In the genomic region with DNA sequence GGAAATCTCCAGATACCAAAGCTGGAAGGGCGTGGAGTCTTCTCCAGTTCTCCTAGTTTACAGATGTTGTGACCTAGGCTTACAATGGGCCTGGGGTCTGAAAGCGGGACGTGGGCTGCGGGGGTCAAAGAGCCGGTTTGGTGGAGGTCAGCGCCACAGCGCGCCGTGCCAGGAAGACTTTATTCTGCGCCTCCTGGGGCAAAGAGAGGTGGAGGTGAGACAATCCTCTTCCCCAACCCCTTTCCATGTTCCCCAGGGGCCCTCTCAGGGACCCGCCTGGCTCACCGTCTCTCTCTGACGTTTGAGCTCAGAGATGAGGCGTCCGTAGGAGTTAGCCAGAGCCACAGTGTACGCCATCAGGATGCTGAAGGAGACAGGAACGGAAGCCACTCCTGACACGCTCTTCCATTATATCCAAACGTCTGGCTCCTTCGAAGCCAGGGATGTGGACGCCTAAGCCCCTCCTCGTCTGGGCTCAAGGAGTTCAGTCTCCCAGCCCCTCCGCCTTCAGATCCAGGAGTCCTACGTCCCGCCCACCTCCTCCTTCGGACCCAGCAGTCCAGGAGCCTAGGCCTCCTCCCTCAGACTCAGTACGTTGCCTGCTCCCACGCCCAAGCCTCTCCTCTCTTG, we compare ENCODE assay signal across 9 cellular contexts. TPM values are rescaled to one million over a fixed set of nuclear protein-coding genes. Genes with fewer than 3 reads are reported as not detected.
DNase-seq lines count a peak whose midpoint lies in the region; ATAC-seq, FAIRE-seq and TF ChIP-seq lines count a peak whose summit lies in the region.
"Had no signal": no experiment of that assay in that cellular context is flagged by ENCODE, and none has a peak within 500 bp of the region (broad histone marks: within the 10 kb centered on the region; RNA-seq: fewer than 3 reads in every experiment).

No MANE protein-coding gene starts in this region.

- peak overlapping the region; percentile 98 for H3K27ac Mint-ChIP-seq in activated CD4-positive, alpha-beta T cell treated with anti-CD3 and anti-CD28 coated beads for 36 hours

- H3K9me1 ChIP-seq in K562 (ENCODE audit: control insufficient read depth, insufficient read depth, low read length) = no peaks in the 10 kb centered on the region

- TF ChIP-seq EP300 in K562 (IDR thresholded peaks at IDR 0.05; ENCODE audit: low read length) = no peak

- H3K27ac ChIP-seq in Karpas-422 (ENCODE audit: low read length) = peak overlapping the region; percentile 62
- peak overlapping the region; percentile 81 for H3K27ac ChIP-seq in K562 (ENCODE audit: extremely low read depth, low read depth, low read length)
- peak overlapping the region; percentile 38 to 90 for H3K27ac ChIP-seq in lung (ENCODE audit: low read depth in 1 of 2, low read length in 1 of 2)
- peak overlapping the region; percentile 77 to 85 for H3K27ac ChIP-seq in uterus

- H3K4me2 ChIP-seq in Karpas-422 (ENCODE audit: low read depth, low read length, poor library complexity, severe bottlenecking) (peak overlapping the region; percentile 84), K562 (ENCODE audit: insufficient read depth, low read length) (peak overlapping the region; percentile 95)

- H4K20me1 ChIP-seq in Karpas-422 (ENCODE audit: insufficient read depth, low read depth, low read length) (peaks cover 27% of the 10 kb centered on the region), K562 (replicated peaks; ENCODE audit: control insufficient read depth, insufficient read depth, low read length) (0 out of 2 replicates have a peak, but pooled peaks cover 7% of the 10 kb centered on the region)

- peak; percentile 57 for FAIRE-seq in K562 (lab: Jason Lieb, UNC)
- FAIRE-seq in GM12892 (lab: Jason Lieb, UNC) = no peak

- H3K36me3 Mint-ChIP-seq in activated CD4-positive, alpha-beta T cell treated with anti-CD3 and anti-CD28 coated beads for 36 hours (ENCODE audit: low read depth) = peaks cover 17% of the 10 kb centered on the region

- TF ChIP-seq RAD21 in K562 (CRISPR knock-in tag; conservative IDR thresholded peaks at IDR 0.05 in 1 of 2, IDR thresholded peaks at IDR 0.05 in 1 of 2) = no peak

- in situ Hi-C loops in K562 (cut with MboI) = loop anchor here (5.0 kb wide), 1 partner anchor 67 kb away; no protein-coding TSS in a partner anchor

- H3K9me3 ChIP-seq in Karpas-422 (ENCODE audit: low read length) (no peaks in the 10 kb centered on the region), K562 (replicated peaks; ENCODE audit: control insufficient read depth, insufficient read depth, low read depth, low read length) (no peaks in the 10 kb centered on the region), lung (ENCODE audit: control insufficient read depth in 2 of 2, insufficient read depth in 1 of 2, low read length in 1 of 2) (no peaks in the 10 kb centered on the region), uterus (no peaks in the 10 kb centered on the region)

- no peak for TF ChIP-seq POLR2A in K562 (conservative IDR thresholded peaks at IDR 0.05)
- no peak for TF ChIP-seq POLR2A in uterus (IDR thresholded peaks at IDR 0.05)
- no peak for TF ChIP-seq POLR2A in GM12892 (IDR thresholded peaks at IDR 0.05; ENCODE audit: low read depth, low read length)

- peak overlapping the region; percentile 81 for H3K4me3 ChIP-seq in Karpas-422 (ENCODE audit: low read length)
- H3K4me3 ChIP-seq in K562 = peak overlapping the region; percentile 69
- peak overlapping the region; percentile 21 for H3K4me3 ChIP-seq in lung
- peak overlapping the region; percentile 49 to 56 for H3K4me3 ChIP-seq in uterus

- H3K4me1 Mint-ChIP-seq in activated CD4-positive, alpha-beta T cell treated with anti-CD3 and anti-CD28 coated beads for 36 hours = peaks cover 53% of the 10 kb centered on the region

- CTCF ChIA-PET in activated CD4-positive, alpha-beta T cell treated with anti-CD3 and anti-CD28 coated beads for 36 hours (lab: Charles Lee) = interaction anchor here (1.1 to 2.7 kb wide), 4 partner anchors 8 to 31 kb away, joined by 3 to 15 read pairs (median 6); a partner anchor contains a TSS
- CTCF ChIA-PET in K562 (lab: Yijun Ruan, JAX; ENCODE audit: low intra/inter-chr PET ratio) = no interaction called here

- H3K79me2 ChIP-seq in Karpas-422 (ENCODE audit: low read length) = peaks cover 16% of the 10 kb centered on the region
- peaks cover 18% of the 10 kb centered on the region; the same call in 2 of the 3 replicates for H3K79me2 ChIP-seq in K562 (ENCODE audit: control insufficient read depth, insufficient read depth, low read length)

- no peaks in the 10 kb centered on the region for H3K9me3 Mint-ChIP-seq in activated CD4-positive, alpha-beta T cell treated with anti-CD3 and anti-CD28 coated beads for 36 hours (ENCODE audit: low read depth)

- TF ChIP-seq CTCF in K562 (IDR thresholded peaks at IDR 0.05 in 2 of 3, conservative IDR thresholded peaks at IDR 0.05 in 1 of 3; ENCODE audit: insufficient read depth in 2 of 3, low read depth in 1 of 3, low read length in 3 of 3) = no peak
- no peak for TF ChIP-seq CTCF in lung (IDR thresholded peaks at IDR 0.05; ENCODE audit: control extremely low read depth, extremely low read depth)
- TF ChIP-seq CTCF in uterus (IDR thresholded peaks at IDR 0.05) = peak in 1 of 4 experiments; percentile 16

- H3K4me3 Mint-ChIP-seq in activated CD4-positive, alpha-beta T cell treated with anti-CD3 and anti-CD28 coated beads for 36 hours = peak overlapping the region; percentile 87

- H2AFZ ChIP-seq in Karpas-422 (ENCODE audit: low read length) = peak overlapping the region; percentile 78
- peak overlapping the region; percentile 97 for H2AFZ ChIP-seq in K562 (ENCODE audit: low read depth, low read length)

- H3K27me3 ChIP-seq in Karpas-422 (ENCODE audit: low read length) (no peaks in the 10 kb centered on the region), K562 (ENCODE audit: control insufficient read depth in 2 of 2, insufficient read depth in 2 of 2, low read length in 2 of 2) (no peaks in the 10 kb centered on the region), lung (ENCODE audit: control insufficient read depth, insufficient read depth) (no peaks in the 10 kb centered on the region), uterus (no peaks in the 10 kb centered on the region)

- no peak for ATAC-seq in activated CD4-positive, alpha-beta T cell treated with anti-CD3 and anti-CD28 coated beads for 36 hours
- ATAC-seq in K562 (no peak), lung (ENCODE audit: insufficient read depth, low FRiP score) (no peak)

- peaks cover 7% of the 10 kb centered on the region for H3K27me3 Mint-ChIP-seq in activated CD4-positive, alpha-beta T cell treated with anti-CD3 and anti-CD28 coated beads for 36 hours

- H3K4me1 ChIP-seq in Karpas-422 (ENCODE audit: low read length) = peaks cover 42% of the 10 kb centered on the region
- H3K4me1 ChIP-seq in K562 (replicated peaks in 1 of 2; ENCODE audit: control insufficient read depth in 2 of 2, insufficient read depth in 2 of 2, low read length in 2 of 2) = peaks cover 21 to 50% of the 10 kb centered on the region in 2 experiments
- peaks cover 7 to 22% of the 10 kb centered on the region in 2 donors for H3K4me1 ChIP-seq in lung (ENCODE audit: control insufficient read depth in 2 of 2, insufficient read depth in 2 of 2, low read length in 2 of 2)
- peaks cover 0 to 4% of the 10 kb centered on the region in 2 donors for H3K4me1 ChIP-seq in uterus

- no peaks in the 10 kb centered on the region for H3K9me2 ChIP-seq in Karpas-422 (replicated peaks; ENCODE audit: insufficient read depth, low read length)

- H3K9ac ChIP-seq in Karpas-422 (ENCODE audit: low read length) (peak overlapping the region; percentile 78), K562 (ENCODE audit: insufficient read depth in 1 of 2, low read depth in 2 of 2, low read length in 2 of 2) (peak overlapping the region; percentile 84 to 94)

- POLR2A ChIA-PET in activated CD4-positive, alpha-beta T cell treated with anti-CD3 and anti-CD28 coated beads for 36 hours (lab: Charles Lee) = interaction anchor here (1.0 to 3.2 kb wide), 3 partner anchors 21 to 30 kb away, joined by 3 to 22 read pairs (median 3); a partner anchor contains a TSS
- POLR2A ChIA-PET in K562 (lab: Yijun Ruan, JAX) = interaction anchor here (0.6 to 3.1 kb wide), 9 partner anchors 10 to 97 kb away, joined by 3 to 18 read pairs (median 5); a partner anchor contains a TSS

- H3K36me3 ChIP-seq in Karpas-422 (ENCODE audit: insufficient read depth, low read length) = peaks cover 14% of the 10 kb centered on the region; the same call in 1 of the 2 replicates
- H3K36me3 ChIP-seq in K562 (ENCODE audit: control insufficient read depth, insufficient read depth, low read length) = peaks cover 30% of the 10 kb centered on the region
- H3K36me3 ChIP-seq in lung (ENCODE audit: control insufficient read depth in 2 of 2, insufficient read depth in 2 of 2, low read length in 2 of 2) = peaks cover 3 to 21% of the 10 kb centered on the region in 2 donors
- H3K36me3 ChIP-seq in uterus = no peaks in the 10 kb centered on the region

- DNase-seq in activated CD4-positive, alpha-beta T cell treated with anti-CD3 and anti-CD28 coated beads for 36 hours = peak; percentile 35
- DNase-seq in activated CD4-positive, alpha-beta T cell treated with anti-CD3 and anti-CD28 coated beads, Interleukin-2, amount 50 U/mL, for 4 hours = no peak
- DNase-seq in Karpas-422 (no peak), K562 (ENCODE audit: extremely low read depth in 1 of 4, low spot score in 3 of 4) (peak in 3 of 4 experiments; percentile 50 to 57 (median 57)), lung (ENCODE audit: low spot score) (no peak), uterus (no peak), foreskin melanocyte (no peak), GM12892 (ENCODE audit: insufficient read length) (no peak)

- under 1% methylated on average over 25 of the region's 28 CpGs for WGBS in K562 (ENCODE audit: insufficient coverage, low coverage, missing lambda C conversion rate)
- WGBS in lung, 2 donors = 3 to 5% methylated on average over 28 of the region's 28 CpGs

- intact Hi-C loops in activated CD4-positive, alpha-beta T cell treated with anti-CD3 and anti-CD28 coated beads for 36 hours (cut with DNase I, micrococcal nuclease) = no loop called here
- intact Hi-C loops in K562 (cut with micrococcal nuclease) (no loop called here), uterus (cut with DNase I; ENCODE audit: low total_unique reads) (no loop called here)

- BruUV-seq in K562 (replicated peaks; lab: Mats Ljungman, UMichigan) = TSS peak; percentile 90

RNA-seq across cellular contexts. Expression of a gene that starts 0.8 kb away (rescaled TPM):
- total RNA-seq in activated CD4-positive, alpha-beta T cell treated with anti-CD3 and anti-CD28 coated beads for 36 hours = 1 to 10 TPM; 3.5 to 3.6 TPM
- total RNA-seq in Karpas-422 (2014; rRNA removed; shearing (Covaris generic); ENCODE audit: low replicate concordance) = 1.6 and 14.0 TPM in 2 replicates
- 1.7 and 3.1 TPM in 2 replicates for total RNA-seq in K562 (2011; cell fraction: chromatin; rRNA removed; ENCODE audit: low replicate concordance)
- 2.6 and 3.3 TPM in 2 replicates for total RNA-seq in K562 (2011; cell fraction: nucleolus; rRNA removed)
- 1.4 and 2.3 TPM in 2 replicates for total RNA-seq in K562 (2011; cell fraction: nucleoplasm; rRNA removed)
- total RNA-seq in K562 (2014; rRNA removed) = 10.5 and 12.6 TPM in 2 replicates
- 2.3 and 2.6 TPM in 2 replicates for total RNA-seq in K562 (2014; rRNA removed; fragmentation: Illumina TruSeq; extraction: Trizol)
- total RNA-seq in K562 (2015; rRNA removed; fragmentation: Illumina TruSeq; extraction: Trizol) = 6.9 and 8.2 TPM in 2 replicates
- 4.7 and 5.5 TPM in 2 replicates for total RNA-seq in K562 (2021)
- 1.5 and 1.7 TPM in 2 replicates for polyA plus RNA-seq in K562 (2011; rRNA removed)
- 1.3 and 1.7 TPM in 2 replicates for polyA plus RNA-seq in K562 (2011; cell fraction: cytosol; rRNA removed)
- polyA plus RNA-seq in K562 (2011; cell fraction: nucleus; rRNA removed) = 0.90 and 1.2 TPM in 2 replicates
- 6.2 TPM in 2 replicates for polyA plus RNA-seq in K562 (2012)
- polyA plus RNA-seq in K562 (2014; fragmentation: Illumina TruSeq; extraction: Trizol) = 6.2 and 6.7 TPM in 2 replicates
- under 1 TPM; 0.30 to 0.77 TPM for polyA plus RNA-seq in K562 (2014; fragmentation: Nextera tagmentation; extraction: Ambion mirVana)
- polyA plus RNA-seq in K562 (2014; rRNA removed) = 6.7 and 9.1 TPM in 2 replicates
- 0.74 and 0.78 TPM in 2 replicates for polyA minus RNA-seq in K562 (2011; rRNA and poly(A)+ RNA removed)
- 1.2 TPM in 1 of 2 replicates, not detected in the other for polyA minus RNA-seq in K562 (2011; cell fraction: cytosol; rRNA and poly(A)+ RNA removed)
- polyA minus RNA-seq in K562 (2011; cell fraction: nucleus; rRNA and poly(A)+ RNA removed) = 0.44 and 0.54 TPM in 2 replicates
- total RNA-seq in lung = 1 to 10 TPM; 3.8 to 8.5 TPM
- 10 to 100 TPM in 1 of 2 donors, 1 to 10 TPM in 1; 7.9 to 17.1 TPM for polyA plus RNA-seq in lung
- total RNA-seq in uterus = 10 to 100 TPM in 2 of 4 donors, 1 to 10 TPM in 2; 3.7 to 52.8 (median 23.8) TPM
- 3.1 TPM for polyA plus RNA-seq in GM12892 (2012; ENCODE audit: missing spikeins)

RNA-seq across cellular contexts. Expression of a gene that starts 12.7 kb away (rescaled TPM):
- total RNA-seq in activated CD4-positive, alpha-beta T cell treated with anti-CD3 and anti-CD28 coated beads for 36 hours = under 1 TPM; 0.39 to 0.55 TPM
- 6.2 TPM in 1 of 2 replicates, not detected in the other for total RNA-seq in Karpas-422 (2014; rRNA removed; shearing (Covaris generic); ENCODE audit: low replicate concordance)
- 0.28 TPM in 1 of 2 replicates, not detected in the other for total RNA-seq in K562 (2011; cell fraction: chromatin; rRNA removed; ENCODE audit: low replicate concordance)
- 0.67 and 0.79 TPM in 2 replicates for total RNA-seq in K562 (2011; cell fraction: nucleolus; rRNA removed)
- total RNA-seq in K562 (2011; cell fraction: nucleoplasm; rRNA removed) = not detected in 2 replicates
- total RNA-seq in K562 (2014; rRNA removed) = not detected in 2 replicates
- not detected in 2 replicates for total RNA-seq in K562 (2014; rRNA removed; fragmentation: Illumina TruSeq; extraction: Trizol)
- total RNA-seq in K562 (2015; rRNA removed; fragmentation: Illumina TruSeq; extraction: Trizol) = 0.11 and 0.18 TPM in 2 replicates
- 0.36 and 0.51 TPM in 2 replicates for total RNA-seq in K562 (2021)
- polyA plus RNA-seq in K562 (2011; rRNA removed) = 0.36 and 0.43 TPM in 2 replicates
- polyA plus RNA-seq in K562 (2011; cell fraction: cytosol; rRNA removed) = 0.27 and 0.44 TPM in 2 replicates
- polyA plus RNA-seq in K562 (2011; cell fraction: nucleus; rRNA removed) = 0.65 and 1.5 TPM in 2 replicates
- polyA plus RNA-seq in K562 (2012) = 1.1 and 1.7 TPM in 2 replicates
- 0.29 and 0.74 TPM in 2 replicates for polyA plus RNA-seq in K562 (2014; fragmentation: Illumina TruSeq; extraction: Trizol)
- under 1 TPM; 0.35 to 0.79 TPM for polyA plus RNA-seq in K562 (2014; fragmentation: Nextera tagmentation; extraction: Ambion mirVana)
- polyA plus RNA-seq in K562 (2014; rRNA removed) = 0.12 and 0.81 TPM in 2 replicates
- not detected in 2 replicates for polyA minus RNA-seq in K562 (2011; rRNA and poly(A)+ RNA removed)
- not detected in 2 replicates for polyA minus RNA-seq in K562 (2011; cell fraction: cytosol; rRNA and poly(A)+ RNA removed)
- not detected in 2 replicates for polyA minus RNA-seq in K562 (2011; cell fraction: nucleus; rRNA and poly(A)+ RNA removed)
- total RNA-seq in lung = 10 to 100 TPM; 40.8 to 81.0 TPM
- 10 to 100 TPM; 26.1 to 26.9 TPM for polyA plus RNA-seq in lung
- total RNA-seq in uterus = 10 to 100 TPM in 1 of 4 donors, 1 to 10 TPM in 2, not detected in 1; 1.3 to 31.0 (median 3.0) TPM
- 0.42 TPM for polyA plus RNA-seq in GM12892 (2012; ENCODE audit: missing spikeins)
- total RNA-seq: glomerular endothelial cell had no signal

RNA-seq across cellular contexts. Expression of a gene that starts 22.7 kb away (rescaled TPM):
- 10 to 100 TPM; 61.0 to 93.8 TPM for total RNA-seq in activated CD4-positive, alpha-beta T cell treated with anti-CD3 and anti-CD28 coated beads for 36 hours
- 31.2 and 45.0 TPM in 2 replicates for total RNA-seq in Karpas-422 (2014; rRNA removed; shearing (Covaris generic); ENCODE audit: low replicate concordance)
- 79.4 and 81.7 TPM in 2 replicates for total RNA-seq in K562 (2011; cell fraction: chromatin; rRNA removed; ENCODE audit: low replicate concordance)
- total RNA-seq in K562 (2011; cell fraction: nucleolus; rRNA removed) = 23.0 and 23.3 TPM in 2 replicates
- total RNA-seq in K562 (2011; cell fraction: nucleoplasm; rRNA removed) = 36.7 and 42.3 TPM in 2 replicates
- total RNA-seq in K562 (2014; rRNA removed) (16.3 and 17.5 TPM in 2 replicates), K562 (2014; rRNA removed; fragmentation: Illumina TruSeq; extraction: Trizol) (9.9 and 10.7 TPM in 2 replicates), K562 (2015; rRNA removed; fragmentation: Illumina TruSeq; extraction: Trizol) (9.4 and 10.7 TPM in 2 replicates), K562 (2021) (51.4 and 60.4 TPM in 2 replicates), lung (10 to 100 TPM; 23.5 to 40.4 TPM), uterus (10 to 100 TPM in 2 of 4 donors, 1 to 10 TPM in 1, under 1 TPM in 1; 0.88 to 41.6 (median 9.9) TPM)
- polyA plus RNA-seq in K562 (2011; rRNA removed) (5.6 and 8.7 TPM in 2 replicates), K562 (2014; fragmentation: Illumina TruSeq; extraction: Trizol) (56.5 and 63.4 TPM in 2 replicates), K562 (2014; fragmentation: Nextera tagmentation; extraction: Ambion mirVana) (under 1 TPM; 0.27 to 0.46 TPM), K562 (2014; rRNA removed) (17.3 and 21.3 TPM in 2 replicates), lung (10 to 100 TPM; 26.5 to 31.2 TPM)
- 7.9 and 9.0 TPM in 2 replicates for polyA plus RNA-seq in K562 (2011; cell fraction: cytosol; rRNA removed)
- polyA plus RNA-seq in K562 (2011; cell fraction: nucleus; rRNA removed) = 18.6 and 27.5 TPM in 2 replicates
- polyA plus RNA-seq in K562 (2012) = 39.2 and 52.8 TPM in 2 replicates
- 25.4 and 28.9 TPM in 2 replicates for polyA minus RNA-seq in K562 (2011; rRNA and poly(A)+ RNA removed)
- polyA minus RNA-seq in K562 (2011; cell fraction: cytosol; rRNA and poly(A)+ RNA removed) = 33.3 and 34.9 TPM in 2 replicates
- 6.5 and 9.7 TPM in 2 replicates for polyA minus RNA-seq in K562 (2011; cell fraction: nucleus; rRNA and poly(A)+ RNA removed)
- 23.9 TPM for polyA plus RNA-seq in GM12892 (2012; ENCODE audit: missing spikeins)

RNA-seq across cellular contexts. Expression of a gene that starts 29.1 kb away (rescaled TPM):
- 10 to 100 TPM; 74.9 to 96.1 TPM for total RNA-seq in activated CD4-positive, alpha-beta T cell treated with anti-CD3 and anti-CD28 coated beads for 36 hours
- total RNA-seq in Karpas-422 (2014; rRNA removed; shearing (Covaris generic); ENCODE audit: low replicate concordance) = 85.6 and 90.0 TPM in 2 replicates
- 69.6 and 252 TPM in 2 replicates for total RNA-seq in K562 (2011; cell fraction: chromatin; rRNA removed; ENCODE audit: low replicate concordance)
- 206 and 229 TPM in 2 replicates for total RNA-seq in K562 (2011; cell fraction: nucleolus; rRNA removed)
- total RNA-seq in K562 (2011; cell fraction: nucleoplasm; rRNA removed) = 169 and 219 TPM in 2 replicates
- total RNA-seq in K562 (2014; rRNA removed) = 87.0 and 104 TPM in 2 replicates
- total RNA-seq in K562 (2014; rRNA removed; fragmentation: Illumina TruSeq; extraction: Trizol) = 15.4 and 18.2 TPM in 2 replicates
- total RNA-seq in K562 (2015; rRNA removed; fragmentation: Illumina TruSeq; extraction: Trizol) = 56.1 and 60.7 TPM in 2 replicates
- 153 and 160 TPM in 2 replicates for total RNA-seq in K562 (2021)
- polyA plus RNA-seq in K562 (2011; rRNA removed) = 30.3 and 85.5 TPM in 2 replicates
- 53.9 and 134 TPM in 2 replicates for polyA plus RNA-seq in K562 (2011; cell fraction: cytosol; rRNA removed)
- polyA plus RNA-seq in K562 (2011; cell fraction: nucleus; rRNA removed) = 78.0 and 150 TPM in 2 replicates
- 134 and 209 TPM in 2 replicates for polyA plus RNA-seq in K562 (2012)
- polyA plus RNA-seq in K562 (2014; fragmentation: Illumina TruSeq; extraction: Trizol) = 79.6 and 108 TPM in 2 replicates
- polyA plus RNA-seq in K562 (2014; fragmentation: Nextera tagmentation; extraction: Ambion mirVana) = 1 to 10 TPM; 1.4 to 2.6 TPM
- polyA plus RNA-seq in K562 (2014; rRNA removed) = 79.2 and 92.4 TPM in 2 replicates
- 16.9 and 19.4 TPM in 2 replicates for polyA minus RNA-seq in K562 (2011; rRNA and poly(A)+ RNA removed)
- 91.7 and 110 TPM in 2 replicates for polyA minus RNA-seq in K562 (2011; cell fraction: cytosol; rRNA and poly(A)+ RNA removed)
- polyA minus RNA-seq in K562 (2011; cell fraction: nucleus; rRNA and poly(A)+ RNA removed) = 39.8 and 40.0 TPM in 2 replicates
- total RNA-seq in lung = 10 to 100 TPM; 54.0 to 92.6 TPM
- polyA plus RNA-seq in lung = 100 to 1,000 TPM in 1 of 2 donors, 10 to 100 TPM in 1; 39.0 to 154 TPM
- 10 to 100 TPM in 3 of 4 donors, 1 to 10 TPM in 1; 5.3 to 47.8 (median 19.2) TPM for total RNA-seq in uterus
- polyA plus RNA-seq in GM12892 (2012; ENCODE audit: missing spikeins) = 9.9 TPM

RNA-seq across cellular contexts. Expression of a gene that starts 30.8 kb away (rescaled TPM):
- 10 to 100 TPM in 1 of 2 experiments, 1 to 10 TPM in 1; 8.3 to 12.1 TPM for total RNA-seq in activated CD4-positive, alpha-beta T cell treated with anti-CD3 and anti-CD28 coated beads for 36 hours
- 28.1 and 39.8 TPM in 2 replicates for total RNA-seq in Karpas-422 (2014; rRNA removed; shearing (Covaris generic); ENCODE audit: low replicate concordance)
- total RNA-seq in K562 (2011; cell fraction: chromatin; rRNA removed; ENCODE audit: low replicate concordance) = 6.2 and 16.5 TPM in 2 replicates
- total RNA-seq in K562 (2011; cell fraction: nucleolus; rRNA removed) = 24.2 and 25.2 TPM in 2 replicates
- total RNA-seq in K562 (2011; cell fraction: nucleoplasm; rRNA removed) = 10.4 and 11.7 TPM in 2 replicates
- total RNA-seq in K562 (2014; rRNA removed) (48.3 and 52.3 TPM in 2 replicates), K562 (2014; rRNA removed; fragmentation: Illumina TruSeq; extraction: Trizol) (11.0 and 15.9 TPM in 2 replicates), K562 (2015; rRNA removed; fragmentation: Illumina TruSeq; extraction: Trizol) (32.8 and 34.3 TPM in 2 replicates), K562 (2021) (43.7 and 45.7 TPM in 2 replicates), lung (10 to 100 TPM; 44.5 to 65.8 TPM), uterus (10 to 100 TPM; 13.1 to 66.4 (median 32.2) TPM)
- polyA plus RNA-seq in K562 (2011; rRNA removed) (29.5 and 39.8 TPM in 2 replicates), K562 (2014; fragmentation: Illumina TruSeq; extraction: Trizol) (15.6 and 34.6 TPM in 2 replicates), K562 (2014; fragmentation: Nextera tagmentation; extraction: Ambion mirVana) (1 to 10 TPM; 3.1 to 3.9 TPM), K562 (2014; rRNA removed) (57.6 and 59.9 TPM in 2 replicates), lung (100 to 1,000 TPM in 1 of 2 donors, 10 to 100 TPM in 1; 38.0 to 102 TPM)
- 70.3 and 121 TPM in 2 replicates for polyA plus RNA-seq in K562 (2011; cell fraction: cytosol; rRNA removed)
- 32.8 and 33.9 TPM in 2 replicates for polyA plus RNA-seq in K562 (2011; cell fraction: nucleus; rRNA removed)
- polyA plus RNA-seq in K562 (2012) = 30.6 and 41.6 TPM in 2 replicates
- polyA minus RNA-seq in K562 (2011; rRNA and poly(A)+ RNA removed) = 8.6 and 12.1 TPM in 2 replicates
- polyA minus RNA-seq in K562 (2011; cell fraction: cytosol; rRNA and poly(A)+ RNA removed) = 18.6 and 27.7 TPM in 2 replicates
- polyA minus RNA-seq in K562 (2011; cell fraction: nucleus; rRNA and poly(A)+ RNA removed) = 6.5 and 8.9 TPM in 2 replicates
- polyA plus RNA-seq in GM12892 (2012; ENCODE audit: missing spikeins) = 11.7 TPM

Comparison
In these comparisons a context has a peak if more than half of its experiments do, and no peak if none do; other contexts are left out.
1. DNase-seq: peak in activated CD4-positive, alpha-beta T cell treated with anti-CD3 and anti-CD28 coated beads for 36 hours (single experiment) and K562 (3 of 4); none in activated CD4-positive, alpha-beta T cell treated with anti-CD3 and anti-CD28 coated beads, Interleukin-2, amount 50 U/mL, for 4 hours (0 of 2), Karpas-422 (single experiment), lung (single experiment), uterus (0 of 2), foreskin melanocyte (single experiment) and GM12892 (single experiment).
2. H3K4me3 ChIP-seq: peak in every context shown above with its lines; median percentile 81 in Karpas-422; 69 in K562; 52 in uterus; 21 in lung.
3. Peak in every context shown above with its lines, with median percentiles within 50 percentile points of each other: H3K27ac ChIP-seq.